19 cellular contexts compared by ENCODE assay signal in the genomic region with DNA sequence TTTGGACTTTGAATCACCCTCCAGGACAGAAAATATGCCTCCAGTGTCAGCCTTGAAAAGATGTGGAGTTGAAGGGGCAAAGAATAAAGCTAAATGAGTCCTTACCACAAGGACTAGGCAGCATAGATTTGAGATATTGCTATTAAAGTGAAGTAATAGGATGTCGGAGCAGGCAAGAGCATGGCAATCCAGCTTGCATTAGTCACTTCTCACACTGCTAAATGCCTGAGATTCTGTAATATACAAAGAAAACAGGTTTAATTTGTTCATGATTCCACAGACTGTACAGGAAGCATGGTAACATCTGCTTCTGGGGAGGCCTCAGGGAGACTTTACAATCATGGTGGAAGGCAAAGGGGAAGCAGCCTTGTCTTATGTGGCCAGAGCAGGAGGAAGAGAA.
A peak's percentile ranks its signal among the peaks of the same experiment; 100 is the strongest.
DNase-seq lines count a peak whose midpoint lies in the region; FAIRE-seq and TF ChIP-seq lines count a peak whose summit lies in the region.
"Had no signal": no experiment of that assay in that cellular context is flagged by ENCODE, and none has a peak within 500 bp of the region (broad histone marks: within the 10 kb centered on the region; RNA-seq: fewer than 3 reads in every experiment).

No MANE protein-coding gene starts in this region.

- no peaks in the 10 kb centered on the region for H3K9me3 ChIP-seq in OCI-LY3 (ENCODE audit: insufficient read depth, low read length)
- H3K9me3 ChIP-seq: BE2C, SJSA1 had no signal

- no peaks in the 10 kb centered on the region for H3K4me1 ChIP-seq in OCI-LY3 (ENCODE audit: low read length)
- H3K4me1 ChIP-seq: BE2C, SJSA1 had no signal

- no peak overlapping the region for H3K4me3 ChIP-seq in OCI-LY3 (ENCODE audit: low read length)
- no peak overlapping the region for H3K4me3 ChIP-seq in bronchial epithelial cell (ENCODE audit: low read depth, low read length)
- no peak overlapping the region for H3K4me3 ChIP-seq in fibroblast of pulmonary artery (replicated peaks; ENCODE audit: low read depth, low read length)
- no peak overlapping the region for H3K4me3 ChIP-seq in lower leg skin (ENCODE audit: low read depth, poor library complexity, severe bottlenecking)
- H3K4me3 ChIP-seq: SJSA1 had no signal

- TF ChIP-seq CTCF in OCI-LY3 (IDR thresholded peaks at IDR 0.05; ENCODE audit: low read depth, low read length) (no peak), bronchial epithelial cell (IDR thresholded peaks at IDR 0.05; ENCODE audit: insufficient read depth, low read length, severe bottlenecking) (no peak), fibroblast of pulmonary artery (IDR thresholded peaks at IDR 0.05; ENCODE audit: low read length, missing control alignments) (no peak), lower leg skin (IDR thresholded peaks at IDR 0.05) (no peak)

- FAIRE-seq in bronchial epithelial cell (lab: Jason Lieb, UNC), result no peak
- FAIRE-seq in urothelium cell line (lab: Jason Lieb, UNC), result peak; percentile 95
- FAIRE-seq: RCC 7860 had no signal

- H3K36me3 Mint-ChIP-seq in activated T-helper 2 cell treated with anti-CD3 and anti-CD28 coated beads, Interferon-gamma antibody, Interleukin-2, Interleukin-4, amounts not matched to agents 10 μg/mL and 5 μg/mL and 100 μg/mL, durations not matched to agents 14 hours and 24 hours and 36 hours (ENCODE audit: low read depth), result no peaks in the 10 kb centered on the region

- H2AFZ ChIP-seq in OCI-LY3 (ENCODE audit: low read depth, low read length), result 0 out of 2 replicates have a peak overlapping the region, but pooled peaks have one; percentile 50

- intact Hi-C loops in lower leg skin (cut with DNase I; ENCODE audit: low total_unique reads), result no loop called here
- intact Hi-C loops in activated T-helper 2 cell treated with anti-CD3 and anti-CD28 coated beads, Interferon-gamma antibody, Interleukin-2, Interleukin-4, amounts not matched to agents 10 μg/mL and 5 μg/mL and 100 μg/mL, durations not matched to agents 14 hours and 24 hours and 36 hours (cut with micrococcal nuclease), result no loop called here

- WGBS in lower leg skin, 2 donors, result 60 to 81% methylated on average over 1 of the region's 1 CpG

- H3K9me3 Mint-ChIP-seq in activated T-helper 2 cell treated with anti-CD3 and anti-CD28 coated beads, Interferon-gamma antibody, Interleukin-2, Interleukin-4, amounts not matched to agents 10 μg/mL and 5 μg/mL and 100 μg/mL, durations not matched to agents 14 hours and 24 hours and 36 hours, result peaks cover 25% of the 10 kb centered on the region

- no peaks in the 10 kb centered on the region for H3K36me3 ChIP-seq in OCI-LY3 (replicated peaks; ENCODE audit: low read depth, low read length)
- H3K36me3 ChIP-seq in bronchial epithelial cell (ENCODE audit: control insufficient read depth, insufficient read depth, low read length), result no peaks in the 10 kb centered on the region
- H3K36me3 ChIP-seq: BE2C, SJSA1 had no signal

- no peaks in the 10 kb centered on the region for H3K27me3 ChIP-seq in OCI-LY3 (ENCODE audit: low read depth, low read length)
- no peaks in the 10 kb centered on the region for H3K27me3 ChIP-seq in bronchial epithelial cell (ENCODE audit: control insufficient read depth, insufficient read depth, low read length)
- H3K27me3 ChIP-seq: BE2C, SJSA1 had no signal

- H3K4me1 Mint-ChIP-seq in activated T-helper 2 cell treated with anti-CD3 and anti-CD28 coated beads, Interferon-gamma antibody, Interleukin-2, Interleukin-4, amounts not matched to agents 10 μg/mL and 5 μg/mL and 100 μg/mL, durations not matched to agents 14 hours and 24 hours and 36 hours (ENCODE audit: low read depth), result no peaks in the 10 kb centered on the region

- no peak overlapping the region for H3K9ac ChIP-seq in OCI-LY3 (ENCODE audit: low read length)

- H4K20me1 ChIP-seq in OCI-LY3 (ENCODE audit: insufficient read depth, low read length), result no peaks in the 10 kb centered on the region

- H3K79me2 ChIP-seq in OCI-LY3 (ENCODE audit: low read length), result no peaks in the 10 kb centered on the region

- H3K4me2 ChIP-seq in OCI-LY3 (ENCODE audit: low read length), result no peak overlapping the region

- DNase-seq in bronchial epithelial cell (ENCODE audit: low read depth) (peak; percentile 18), fibroblast of pulmonary artery (ENCODE audit: low read depth) (peak; percentile 12), urothelium cell line (ENCODE audit: low spot score) (no peak), lower leg skin (ENCODE audit: low spot score in 2 of 2) (no peak), COLO829 (ENCODE audit: low spot score) (no peak)
- DNase-seq in activated T-helper 2 cell treated with anti-CD3 and anti-CD28 coated beads, Interferon-gamma antibody, Interleukin-2, Interleukin-4, amounts not matched to agents 10 μg/mL and 5 μg/mL and 100 μg/mL, durations not matched to agents 14 hours and 24 hours and 36 hours (ENCODE audit: low spot score), result no peak
- DNase-seq: BE2C; H7; MM.1S; NCI-H1092; NCI-H1436 treated with DMSO at 0.1 percent for 48 hours; NCI-H2029; NCI-H345; NCI-H524; NCI-H774; NK-92 treated with Interleukin-12 subunit alpha and Interleukin-12 subunit beta, amount 100 ng/mL, for 24 hours had no signal

- no peak for TF ChIP-seq POLR2A in lower leg skin (IDR thresholded peaks at IDR 0.05)

- H3K27ac Mint-ChIP-seq in activated T-helper 2 cell treated with anti-CD3 and anti-CD28 coated beads, Interferon-gamma antibody, Interleukin-2, Interleukin-4, amounts not matched to agents 10 μg/mL and 5 μg/mL and 100 μg/mL, durations not matched to agents 14 hours and 24 hours and 36 hours, result no peak overlapping the region

- no peaks in the 10 kb centered on the region for H3K27me3 Mint-ChIP-seq in activated T-helper 2 cell treated with anti-CD3 and anti-CD28 coated beads, Interferon-gamma antibody, Interleukin-2, Interleukin-4, amounts not matched to agents 10 μg/mL and 5 μg/mL and 100 μg/mL, durations not matched to agents 14 hours and 24 hours and 36 hours (ENCODE audit: low read depth)

- H3K27ac ChIP-seq in OCI-LY3 (ENCODE audit: low read length), result no peak overlapping the region
- H3K27ac ChIP-seq: SJSA1 had no signal

- H3K4me3 Mint-ChIP-seq in activated T-helper 2 cell treated with anti-CD3 and anti-CD28 coated beads, Interferon-gamma antibody, Interleukin-2, Interleukin-4, amounts not matched to agents 10 μg/mL and 5 μg/mL and 100 μg/mL, durations not matched to agents 14 hours and 24 hours and 36 hours (ENCODE audit: low read depth), result no peak overlapping the region

Comparison
In these comparisons a context has a peak if more than half of its experiments do, and no peak if none do; other contexts are left out.
1. DNase-seq: peak in bronchial epithelial cell (single experiment) and fibroblast of pulmonary artery (single experiment); none in urothelium cell line (single experiment), lower leg skin (0 of 2), activated T-helper 2 cell treated with anti-CD3 and anti-CD28 coated beads, Interferon-gamma antibody, Interleukin-2, Interleukin-4, amounts not matched to agents 10 μg/mL and 5 μg/mL and 100 μg/mL, durations not matched to agents 14 hours and 24 hours and 36 hours (single experiment) and COLO829 (single experiment).